ENCODE assay signal across 21 cellular contexts in genomic region chr3:101824691-101825090, GRCh38. TPM values are rescaled to one million over a fixed set of nuclear protein-coding genes. Genes with fewer than 3 reads are reported as not detected.
A peak's percentile ranks its signal among the peaks of the same experiment; 100 is the strongest.
DNase-seq lines count a peak whose midpoint lies in the region; ATAC-seq, FAIRE-seq and TF ChIP-seq lines count a peak whose summit lies in the region.
"Had no signal": no experiment of that assay in that cellular context is flagged by ENCODE, and none has a peak within 500 bp of the region (broad histone marks: within the 10 kb centered on the region; RNA-seq: fewer than 3 reads in every experiment).

No MANE protein-coding gene starts in this region.

- TF ChIP-seq POLR2A in ovary (IDR thresholded peaks at IDR 0.05): no peak

- no peaks in the 10 kb centered on the region for H3K27me3 ChIP-seq in ovary
- H3K27me3 ChIP-seq: hepatocyte, left lung, transverse colon had no signal

- intact Hi-C loops in activated T-helper 2 cell treated with anti-CD3 and anti-CD28 coated beads, Interferon-gamma antibody, Interleukin-2, Interleukin-4, amounts not matched to agents 10 μg/mL and 5 μg/mL and 100 μg/mL, durations not matched to agents 14 hours and 24 hours and 36 hours (cut with micrococcal nuclease): loop anchor here (5.0 kb wide), 1 partner anchor 38 kb away; no protein-coding TSS in a partner anchor
- intact Hi-C loops in kidney (cut with DNase I) (no loop called here), ovary (cut with DNase I) (no loop called here)

- TF ChIP-seq EP300 in ovary (IDR thresholded peaks at IDR 0.05): no peak

- no peaks in the 10 kb centered on the region for H3K9me3 ChIP-seq in kidney (ENCODE audit: control insufficient read depth in 1 of 2, low read length in 2 of 2)
- H3K9me3 ChIP-seq in ovary: no peaks in the 10 kb centered on the region
- H3K9me3 ChIP-seq: left lung, transverse colon had no signal

- H3K4me1 ChIP-seq in kidney (ENCODE audit: control insufficient read depth in 1 of 2, insufficient read depth in 1 of 2, low read depth in 1 of 2, low read length in 2 of 2): peaks cover 6 to 14% of the 10 kb centered on the region in 2 donors
- peaks cover 3% of the 10 kb centered on the region for H3K4me1 ChIP-seq in ovary (ENCODE audit: insufficient read depth)

- H3K27ac ChIP-seq in kidney (ENCODE audit: low read depth in 2 of 2, low read length in 2 of 2) (no peak overlapping the region), ovary (no peak overlapping the region)
- H3K27ac ChIP-seq: epithelial cell of prostate, hepatocyte, left lung, transverse colon had no signal

- H3K4me3 ChIP-seq in fibroblast of villous mesenchyme (ENCODE audit: low read depth, low read length) (no peak overlapping the region), kidney (ENCODE audit: low read length in 2 of 2) (no peak overlapping the region), ovary (no peak overlapping the region)
- H3K4me3 ChIP-seq: hepatocyte, left lung, transverse colon had no signal

- FAIRE-seq in kidney (lab: Jason Lieb, UNC): no peak

- H3K4me3 Mint-ChIP-seq in stimulated activated naive CD8-positive, alpha-beta T cell treated with anti-CD3 and anti-CD28 coated beads, Interleukin-15, Interleukin-2, amounts not matched to agents 100 ng/mL and 50 ng/mL, for 24 hours: no peak overlapping the region
- H3K4me3 Mint-ChIP-seq in activated T-helper 2 cell treated with anti-CD3 and anti-CD28 coated beads, Interferon-gamma antibody, Interleukin-2, Interleukin-4, amounts not matched to agents 10 μg/mL and 5 μg/mL and 100 μg/mL, durations not matched to agents 14 hours and 24 hours and 36 hours (ENCODE audit: low read depth): no peak overlapping the region
- H3K4me3 Mint-ChIP-seq: naive B cell, WTC11 had no signal

- TF ChIP-seq CTCF in fibroblast of villous mesenchyme (IDR thresholded peaks at IDR 0.05; ENCODE audit: insufficient read depth, low read depth, low read length) (no peak), kidney (IDR thresholded peaks at IDR 0.05; ENCODE audit: borderline replicate concordance, extremely low read depth, insufficient read depth) (no peak), ovary (IDR thresholded peaks at IDR 0.05) (no peak)

- H3K9ac ChIP-seq in kidney (ENCODE audit: low read length in 2 of 2): no peak overlapping the region

- H3K27me3 Mint-ChIP-seq in stimulated activated naive CD8-positive, alpha-beta T cell treated with anti-CD3 and anti-CD28 coated beads, Interleukin-15, Interleukin-2, amounts not matched to agents 100 ng/mL and 50 ng/mL, for 24 hours: no peaks in the 10 kb centered on the region
- H3K27me3 Mint-ChIP-seq in activated T-helper 2 cell treated with anti-CD3 and anti-CD28 coated beads, Interferon-gamma antibody, Interleukin-2, Interleukin-4, amounts not matched to agents 10 μg/mL and 5 μg/mL and 100 μg/mL, durations not matched to agents 14 hours and 24 hours and 36 hours (ENCODE audit: low read depth): no peaks in the 10 kb centered on the region
- H3K27me3 Mint-ChIP-seq: naive B cell had no signal

- no peaks in the 10 kb centered on the region for H3K9me3 Mint-ChIP-seq in stimulated activated naive CD8-positive, alpha-beta T cell treated with anti-CD3 and anti-CD28 coated beads, Interleukin-15, Interleukin-2, amounts not matched to agents 100 ng/mL and 50 ng/mL, for 24 hours
- no peaks in the 10 kb centered on the region for H3K9me3 Mint-ChIP-seq in activated T-helper 2 cell treated with anti-CD3 and anti-CD28 coated beads, Interferon-gamma antibody, Interleukin-2, Interleukin-4, amounts not matched to agents 10 μg/mL and 5 μg/mL and 100 μg/mL, durations not matched to agents 14 hours and 24 hours and 36 hours
- H3K9me3 Mint-ChIP-seq: naive B cell, WTC11 had no signal

- H3K36me3 Mint-ChIP-seq in stimulated activated naive CD8-positive, alpha-beta T cell treated with anti-CD3 and anti-CD28 coated beads, Interleukin-15, Interleukin-2, amounts not matched to agents 100 ng/mL and 50 ng/mL, for 24 hours (ENCODE audit: low read depth): peaks cover 39% of the 10 kb centered on the region
- peaks cover 58% of the 10 kb centered on the region for H3K36me3 Mint-ChIP-seq in activated T-helper 2 cell treated with anti-CD3 and anti-CD28 coated beads, Interferon-gamma antibody, Interleukin-2, Interleukin-4, amounts not matched to agents 10 μg/mL and 5 μg/mL and 100 μg/mL, durations not matched to agents 14 hours and 24 hours and 36 hours (ENCODE audit: low read depth)

- H3K4me1 Mint-ChIP-seq in stimulated activated naive CD8-positive, alpha-beta T cell treated with anti-CD3 and anti-CD28 coated beads, Interleukin-15, Interleukin-2, amounts not matched to agents 100 ng/mL and 50 ng/mL, for 24 hours (ENCODE audit: low read depth): peaks cover 61% of the 10 kb centered on the region
- peaks cover 39% of the 10 kb centered on the region for H3K4me1 Mint-ChIP-seq in activated T-helper 2 cell treated with anti-CD3 and anti-CD28 coated beads, Interferon-gamma antibody, Interleukin-2, Interleukin-4, amounts not matched to agents 10 μg/mL and 5 μg/mL and 100 μg/mL, durations not matched to agents 14 hours and 24 hours and 36 hours (ENCODE audit: low read depth)

- 74 to 92% (median 74%) methylated on average over 3 of the region's 3 CpGs for WGBS in ovary, 3 donors

- ATAC-seq in stimulated activated naive CD8-positive, alpha-beta T cell treated with anti-CD3 and anti-CD28 coated beads, Interleukin-15, Interleukin-2, amounts not matched to agents 100 U/mL and 50 U/mL, for 24 hours: no peak
- ATAC-seq: left lung, PC-3, WTC11 had no signal

- no peak for DNase-seq in stimulated activated naive CD8-positive, alpha-beta T cell treated with anti-CD3 and anti-CD28 coated beads, Interleukin-15, Interleukin-2, amounts not matched to agents 100 U/mL and 50 U/mL, for 24 hours
- DNase-seq in activated T-helper 2 cell treated with anti-CD3 and anti-CD28 coated beads, Interferon-gamma antibody, Interleukin-2, Interleukin-4, amounts not matched to agents 10 μg/mL and 5 μg/mL and 100 μg/mL, durations not matched to agents 14 hours and 24 hours and 36 hours (ENCODE audit: low spot score): no peak
- DNase-seq in fibroblast of villous mesenchyme (ENCODE audit: low read depth) (peak; percentile 28), NCI-H510A treated with DMSO at 0.1 percent for 48 hours (lab: John Stamatoyannopoulos, UW) (no peak), kidney (no peak), ovary (no peak)
- no peak for DNase-seq in stimulated activated CD4-positive, alpha-beta T cell treated with anti-CD3 and anti-CD28 coated beads, Interleukin-1b, Interleukin-23, amount 100 ng/mL, for 48 hours
- DNase-seq: activated CD8-positive, alpha-beta memory T cell treated with anti-CD3 and anti-CD28 coated beads, Interleukin-2, amount 50 U/mL, for 4 hours; AML-193; DMS53; GOT3; left lung; naive B cell; NCI-H2029 treated with DMSO at 0.1 percent for 48 hours; NCI-H524 treated with DMSO at 0.1 percent for 48 hours; PC-3; transverse colon had no signal

- no peaks in the 10 kb centered on the region for H3K36me3 ChIP-seq in kidney (ENCODE audit: control insufficient read depth in 1 of 2, insufficient read depth in 2 of 2, low read length in 2 of 2)
- H3K36me3 ChIP-seq in ovary: no peaks in the 10 kb centered on the region
- H3K36me3 ChIP-seq: transverse colon had no signal

- H3K27ac Mint-ChIP-seq in stimulated activated naive CD8-positive, alpha-beta T cell treated with anti-CD3 and anti-CD28 coated beads, Interleukin-15, Interleukin-2, amounts not matched to agents 100 ng/mL and 50 ng/mL, for 24 hours: peak overlapping the region; percentile 0
- peak overlapping the region; percentile 28 for H3K27ac Mint-ChIP-seq in activated T-helper 2 cell treated with anti-CD3 and anti-CD28 coated beads, Interferon-gamma antibody, Interleukin-2, Interleukin-4, amounts not matched to agents 10 μg/mL and 5 μg/mL and 100 μg/mL, durations not matched to agents 14 hours and 24 hours and 36 hours
- H3K27ac Mint-ChIP-seq: WTC11 had no signal

RNA-seq across cellular contexts. Expression of gene NFKBIZ, which starts 24.6 kb away (rescaled TPM):
- 122 and 140 TPM in 2 replicates for total RNA-seq in activated T-helper 2 cell treated with anti-CD3 and anti-CD28 coated beads, Interferon-gamma antibody, Interleukin-2, Interleukin-4, amounts not matched to agents 10 μg/mL and 5 μg/mL and 100 μg/mL, durations not matched to agents 14 hours and 24 hours and 36 hours
- total RNA-seq in fibroblast of villous mesenchyme: 108 and 126 TPM in 2 replicates
- 196 TPM for total RNA-seq in kidney
- polyA plus RNA-seq in kidney (ENCODE audit: insufficient read depth, low read depth, low replicate concordance): 6.7 TPM
- 100 to 1,000 TPM in 1 of 7 donors, 10 to 100 TPM in 6; 29.2 to 194 (median 45.5) TPM for total RNA-seq in ovary
- 10 to 100 TPM in 1 of 2 donors, 1 to 10 TPM in 1; 7.5 to 18.8 TPM for polyA plus RNA-seq in ovary

RNA-seq across cellular contexts. Expression of gene NXPE3, which starts 45.7 kb away (rescaled TPM):
- 18.1 and 21.2 TPM in 2 replicates for total RNA-seq in activated T-helper 2 cell treated with anti-CD3 and anti-CD28 coated beads, Interferon-gamma antibody, Interleukin-2, Interleukin-4, amounts not matched to agents 10 μg/mL and 5 μg/mL and 100 μg/mL, durations not matched to agents 14 hours and 24 hours and 36 hours
- total RNA-seq in fibroblast of villous mesenchyme (14.2 and 22.0 TPM in 2 replicates), kidney (13.3 TPM), ovary (10 to 100 TPM in 5 of 7 donors, 1 to 10 TPM in 2; 5.6 to 15.2 (median 13.1) TPM)
- polyA plus RNA-seq in kidney (ENCODE audit: insufficient read depth, low read depth, low replicate concordance) (4.9 TPM), ovary (10 to 100 TPM in 1 of 2 donors, 1 to 10 TPM in 1; 7.1 to 16.4 TPM)
